12 cellular contexts compared by ENCODE assay signal in genomic region chr6:156807795-156808194, GRCh38. TPM values are rescaled to one million over a fixed set of nuclear protein-coding genes. Genes with fewer than 3 reads are reported as not detected.
DNase-seq lines count a peak whose midpoint lies in the region; ATAC-seq and TF ChIP-seq lines count a peak whose summit lies in the region.
"Had no signal": no experiment of that assay in that cellular context is flagged by ENCODE, and none has a peak within 500 bp of the region (broad histone marks: within the 10 kb centered on the region; RNA-seq: fewer than 3 reads in every experiment).

No MANE protein-coding gene starts in this region.

- H3K36me3 ChIP-seq in right atrium auricular region: no peaks in the 10 kb centered on the region

- H3K27ac ChIP-seq in HL-60 (replicated peaks) (peak overlapping the region; percentile 50), right atrium auricular region (peak overlapping the region; percentile 27 to 32)
- H3K27ac ChIP-seq: KMS-11, VCaP had no signal

- ATAC-seq in activated B cell treated with CpG ODN at 0.5 μM for 24 hours (ENCODE audit: low read depth): no peak
- no peak for ATAC-seq in stimulated activated effector memory CD8-positive, alpha-beta T cell treated with anti-CD3 and anti-CD28 coated beads, Interleukin-12 subunit alpha, Interleukin-12 subunit beta, amount 100 ng/mL, for 72 hours
- ATAC-seq: Panc1 had no signal

- peaks cover 23% of the 10 kb centered on the region for H3K36me3 Mint-ChIP-seq in activated B cell treated with CpG ODN at 0.5 μM for 24 hours (ENCODE audit: low read depth)
- no peaks in the 10 kb centered on the region for H3K36me3 Mint-ChIP-seq in stimulated activated effector memory CD8-positive, alpha-beta T cell treated with anti-CD3 and anti-CD28 coated beads, Interleukin-12 subunit alpha, Interleukin-12 subunit beta, amount 100 ng/mL, for 72 hours

- CTCF ChIA-PET in activated B cell treated with CpG ODN at 0.5 μM for 24 hours (lab: Charles Lee): interaction anchor here (1.4 kb wide), 1 partner anchor 16 kb away, joined by 4 read pairs; no protein-coding TSS in a partner anchor

- intact Hi-C loops in activated B cell treated with CpG ODN at 0.5 μM for 24 hours (cut with micrococcal nuclease): loop anchor here (2.0 kb wide), 1 partner anchor 13 kb away; no protein-coding TSS in a partner anchor

- H3K27ac Mint-ChIP-seq in activated B cell treated with CpG ODN at 0.5 μM for 24 hours: peak overlapping the region; percentile 70
- no peak overlapping the region for H3K27ac Mint-ChIP-seq in stimulated activated effector memory CD8-positive, alpha-beta T cell treated with anti-CD3 and anti-CD28 coated beads, Interleukin-12 subunit alpha, Interleukin-12 subunit beta, amount 100 ng/mL, for 72 hours

- DNase-seq in HL-60 (ENCODE audit: low read depth in 1 of 2, low spot score in 1 of 2) (peak in 1 of 2 experiments; percentile 22), activated B cell treated with CpG ODN at 0.5 μM for 24 hours (no peak), right atrium auricular region (ENCODE audit: low spot score) (no peak), NCI-H128 (lab: John Stamatoyannopoulos, UW; ENCODE audit: unreplicated experiment) (no peak), amniotic stem cell (lab: John Stamatoyannopoulos, UW) (no peak), amygdala (lab: John Stamatoyannopoulos, UW) (no peak)
- DNase-seq in stimulated activated effector memory CD8-positive, alpha-beta T cell treated with anti-CD3 and anti-CD28 coated beads, Interleukin-12 subunit alpha, Interleukin-12 subunit beta, amount 100 ng/mL, for 72 hours (ENCODE audit: low spot score in 2 of 2): no peak
- DNase-seq: DMS 273 treated with DMSO at 0.1 percent for 48 hours, kidney had no signal

- no peaks in the 10 kb centered on the region for H3K9me3 ChIP-seq in right atrium auricular region

- peaks cover 92% of the 10 kb centered on the region for H3K4me1 Mint-ChIP-seq in activated B cell treated with CpG ODN at 0.5 μM for 24 hours
- peaks cover 82% of the 10 kb centered on the region for H3K4me1 Mint-ChIP-seq in stimulated activated effector memory CD8-positive, alpha-beta T cell treated with anti-CD3 and anti-CD28 coated beads, Interleukin-12 subunit alpha, Interleukin-12 subunit beta, amount 100 ng/mL, for 72 hours

- POLR2A ChIA-PET in activated B cell treated with CpG ODN at 0.5 μM for 24 hours (lab: Charles Lee): interaction anchor here (1.7 kb wide), 1 partner anchor 12 kb away, joined by 4 read pairs; no protein-coding TSS in a partner anchor

- no peaks in the 10 kb centered on the region for H3K9me3 Mint-ChIP-seq in activated B cell treated with CpG ODN at 0.5 μM for 24 hours
- H3K9me3 Mint-ChIP-seq in stimulated activated effector memory CD8-positive, alpha-beta T cell treated with anti-CD3 and anti-CD28 coated beads, Interleukin-12 subunit alpha, Interleukin-12 subunit beta, amount 100 ng/mL, for 72 hours: peaks cover 7% of the 10 kb centered on the region

- H3K4me1 ChIP-seq in right atrium auricular region: peaks cover 0 to 38% of the 10 kb centered on the region in 2 donors

- H3K27me3 ChIP-seq in HL-60 (ENCODE audit: insufficient read depth, poor library complexity, severe bottlenecking): no peaks in the 10 kb centered on the region
- no peaks in the 10 kb centered on the region for H3K27me3 ChIP-seq in right atrium auricular region

- no peaks in the 10 kb centered on the region for H3K27me3 Mint-ChIP-seq in activated B cell treated with CpG ODN at 0.5 μM for 24 hours

- peak overlapping the region; percentile 51 for H3K4me3 Mint-ChIP-seq in activated B cell treated with CpG ODN at 0.5 μM for 24 hours
- H3K4me3 Mint-ChIP-seq in stimulated activated effector memory CD8-positive, alpha-beta T cell treated with anti-CD3 and anti-CD28 coated beads, Interleukin-12 subunit alpha, Interleukin-12 subunit beta, amount 100 ng/mL, for 72 hours: peak overlapping the region; percentile 17

- TF ChIP-seq CTCF in HL-60 (IDR thresholded peaks at IDR 0.05; ENCODE audit: insufficient read depth, low read length) (no peak), activated B cell treated with CpG ODN at 0.5 μM for 24 hours (IDR thresholded peaks at IDR 0.05) (no peak), right atrium auricular region (IDR thresholded peaks at IDR 0.05) (no peak)

- no peak overlapping the region for H3K4me3 ChIP-seq in HL-60 (replicated peaks; ENCODE audit: insufficient read depth, low read length)
- H3K4me3 ChIP-seq in right atrium auricular region: no peak overlapping the region

RNA-seq across cellular contexts. Expression of gene ARID1B, which starts 30.6 kb away (rescaled TPM):
- total RNA-seq in activated B cell treated with CpG ODN at 0.5 μM for 24 hours (194 and 248 TPM in 2 replicates), right atrium auricular region (10 to 100 TPM; 43.9 to 44.6 TPM)
